8 cellular contexts compared by ENCODE assay signal in the genomic region with DNA sequence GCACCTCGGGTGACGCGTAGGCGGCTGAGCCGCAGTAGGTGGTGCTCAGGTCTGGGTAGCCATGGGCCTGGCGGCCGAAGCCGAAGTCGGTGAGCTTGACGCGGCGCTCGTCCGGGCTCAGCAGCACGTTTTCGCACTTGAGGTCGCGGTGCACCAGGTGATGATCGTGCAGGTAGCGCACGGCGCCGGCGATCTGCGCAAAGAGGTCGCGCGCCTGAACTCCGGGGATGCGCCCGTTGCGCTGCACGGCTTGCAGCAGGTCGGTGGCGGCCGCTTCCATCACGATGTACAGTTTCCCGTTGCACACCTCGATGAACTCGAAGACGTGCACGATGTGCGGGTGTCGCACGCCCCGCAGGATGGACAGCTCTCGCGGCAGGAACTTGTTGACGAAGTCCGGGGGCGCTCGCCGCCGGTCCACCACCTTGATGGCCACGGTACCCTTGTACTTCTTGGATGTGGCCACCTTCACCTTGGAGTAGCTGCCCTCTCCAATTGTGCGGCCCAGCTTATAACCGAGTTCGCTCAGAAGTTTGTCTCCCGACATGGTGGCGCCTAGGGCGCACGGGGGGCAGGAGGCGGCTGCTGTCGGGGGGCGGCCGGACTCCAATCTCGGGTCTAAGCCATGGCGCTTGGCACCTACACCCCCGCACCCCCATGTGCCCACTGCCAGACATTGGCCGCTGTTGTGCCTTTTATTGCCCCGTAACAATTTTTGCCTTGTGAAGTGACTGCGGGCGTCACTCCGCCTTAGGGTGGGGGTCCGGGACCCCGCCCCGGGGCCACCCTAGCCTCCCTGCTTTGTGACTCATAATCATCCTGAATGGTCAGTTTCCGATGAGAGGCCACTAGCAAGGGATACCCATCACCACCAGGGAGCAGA. TPM values are rescaled to one million over a fixed set of nuclear protein-coding genes. Genes with fewer than 3 reads are reported as not detected.
DNase-seq lines count a peak whose midpoint lies in the region; ATAC-seq and TF ChIP-seq lines count a peak whose summit lies in the region.

A gene (minus strand): TSS at position 668 of the 883 bp plus-strand sequence. CDS start 121 bp downstream, at position 547.

- no peaks in the 10 kb centered on the region for H3K9me3 ChIP-seq in DND-41 (ENCODE audit: insufficient read depth, low read length, severe bottlenecking)
- no peaks in the 10 kb centered on the region for H3K9me3 ChIP-seq in Peyer's patch
- H3K9me3 ChIP-seq in esophagus (ENCODE audit: control insufficient read depth in 2 of 2, insufficient read depth in 1 of 2, low read depth in 1 of 2, low read length in 1 of 2), result peaks cover 0 to 9% of the 10 kb centered on the region in 2 donors
- peaks cover 3% of the 10 kb centered on the region for H3K9me3 ChIP-seq in osteoblast (ENCODE audit: low read depth, low read length)

- H3K27ac ChIP-seq in DND-41 (ENCODE audit: low read length) (peak within 1 kb of the TSS; percentile 88), Peyer's patch (peak within 1 kb of the TSS; percentile 72 to 87 (median 83)), esophagus (ENCODE audit: low read depth in 2 of 2, low read length in 1 of 2) (peak within 1 kb of the TSS; percentile 72 to 86), osteoblast (ENCODE audit: low read depth, low read length) (peak within 1 kb of the TSS; percentile 77)

- TF ChIP-seq CTCF in DND-41 (IDR thresholded peaks at IDR 0.05; ENCODE audit: borderline replicate concordance, extremely low read depth, low read length, poor library complexity, severe bottlenecking) (no peak), Peyer's patch (IDR thresholded peaks at IDR 0.05) (no peak), osteoblast (IDR thresholded peaks at IDR 0.05; ENCODE audit: extremely low read depth, low read depth, low read length) (peak; percentile 17)

- H3K79me2 ChIP-seq in DND-41 (ENCODE audit: insufficient read depth, low read length) (peaks cover 56% of the 10 kb centered on the region), osteoblast (ENCODE audit: insufficient read depth, low read length) (peaks cover 38% of the 10 kb centered on the region)

- H4K20me1 ChIP-seq in DND-41 (ENCODE audit: insufficient read depth, low read length) (peaks cover 12% of the 10 kb centered on the region; the same call in 1 of the 2 replicates), osteoblast (ENCODE audit: insufficient read depth, low read length) (peaks cover 8% of the 10 kb centered on the region)

- no peak for ATAC-seq in DND-41 (ENCODE audit: insufficient read depth, low read depth)
- ATAC-seq in HG02973 (IDR thresholded peaks at IDR 0.05; ENCODE audit: unreplicated experiment), result no peak
- ATAC-seq in GM21528 (IDR thresholded peaks at IDR 0.05; ENCODE audit: low FRiP score, unreplicated experiment), result no peak
- ATAC-seq in HG03342 (IDR thresholded peaks at IDR 0.05; ENCODE audit: unreplicated experiment), result no peak

- no peaks in the 10 kb centered on the region for H3K27me3 ChIP-seq in DND-41 (ENCODE audit: insufficient read depth, low read length, poor library complexity)
- no peaks in the 10 kb centered on the region for H3K27me3 ChIP-seq in Peyer's patch
- no peaks in the 10 kb centered on the region for H3K27me3 ChIP-seq in esophagus (ENCODE audit: control insufficient read depth in 1 of 2, insufficient read depth in 2 of 2, low read length in 2 of 2)
- no peaks in the 10 kb centered on the region for H3K27me3 ChIP-seq in osteoblast (ENCODE audit: insufficient read depth, low read length)

- H3K4me3 ChIP-seq in DND-41 (ENCODE audit: low read depth in 1 of 2, low read length in 2 of 2) (peak within 1 kb of the TSS; percentile 90 to 99), Peyer's patch (peak within 1 kb of the TSS; percentile 69 to 87 (median 74)), esophagus (ENCODE audit: low read depth in 1 of 2, low read length in 2 of 2) (peak within 1 kb of the TSS; percentile 77 to 85), osteoblast (ENCODE audit: insufficient read depth, low read length) (peak within 1 kb of the TSS; percentile 97)

- no peak for TF ChIP-seq POLR2A in Peyer's patch (IDR thresholded peaks at IDR 0.05)

- H3K4me1 ChIP-seq in DND-41 (ENCODE audit: insufficient read depth, low read length), result peaks cover 35% of the 10 kb centered on the region
- H3K4me1 ChIP-seq in Peyer's patch, result peaks cover 0 to 24% (median 8%) of the 10 kb centered on the region in 4 donors
- peaks cover 0 to 14% of the 10 kb centered on the region in 2 donors for H3K4me1 ChIP-seq in esophagus (ENCODE audit: control insufficient read depth in 2 of 2, insufficient read depth in 2 of 2, low read length in 1 of 2)
- peaks cover 12% of the 10 kb centered on the region for H3K4me1 ChIP-seq in osteoblast (ENCODE audit: insufficient read depth, low read length)

- 84 to 86% methylated on average over 76 to 78 of the region's 78 CpGs for WGBS in esophagus, 2 donors

- peak within 1 kb of the TSS; percentile 92 for H2AFZ ChIP-seq in DND-41 (ENCODE audit: low read depth, low read length)
- peak within 1 kb of the TSS; percentile 96 for H2AFZ ChIP-seq in osteoblast (ENCODE audit: low read length)

- peak within 1 kb of the TSS; percentile 82 for H3K9ac ChIP-seq in DND-41 (ENCODE audit: low read depth, low read length)

- H3K4me2 ChIP-seq in DND-41 (ENCODE audit: insufficient read depth, low read length), result peak within 1 kb of the TSS; percentile 99
- peak within 1 kb of the TSS; percentile 98 for H3K4me2 ChIP-seq in osteoblast (ENCODE audit: insufficient read depth, low read length)

- H3K36me3 ChIP-seq in DND-41 (ENCODE audit: insufficient read depth, low read length) (peaks cover 23% of the 10 kb centered on the region), Peyer's patch (peaks cover 0 to 9% (median 0%) of the 10 kb centered on the region in 3 donors), esophagus (ENCODE audit: control insufficient read depth in 2 of 2, insufficient read depth in 2 of 2, low read length in 1 of 2) (no peaks in the 10 kb centered on the region), osteoblast (ENCODE audit: insufficient read depth, low read length) (peaks cover 11% of the 10 kb centered on the region)

- DNase-seq in DND-41 (no peak), Peyer's patch (no peak), osteoblast (ENCODE audit: insufficient read length, low spot score, missing footprints) (no peak), mesenteric fat pad (ENCODE audit: low spot score) (no peak)

RNA-seq across cellular contexts. Expression of the gene that starts here (rescaled TPM):
- total RNA-seq in Peyer's patch, result 10 to 100 TPM in 2 of 4 donors, 1 to 10 TPM in 2; 3.0 to 14.0 (median 10.0) TPM
- 1 to 10 TPM; 1.0 to 1.2 TPM for polyA plus RNA-seq in esophagus
- 2.7 and 4.3 TPM in 2 replicates for total RNA-seq in osteoblast
- total RNA-seq in mesenteric fat pad, result 0.74 TPM
